In genomic region chrX:150308532-150309157, GRCh38 we compare ENCODE assay signal across 33 cellular contexts.
"Had no signal": no experiment of that assay in that cellular context is flagged by ENCODE, and none has a peak within 500 bp of the region (broad histone marks: within the 10 kb centered on the region; RNA-seq: fewer than 3 reads in every experiment).

No MANE protein-coding gene starts in this region.

- FAIRE-seq: bronchial epithelial cell had no signal

- H3K4me3 ChIP-seq: ascending aorta, body of pancreas, SJCRH30 had no signal

- H3K27me3 Mint-ChIP-seq: activated CD4-positive, alpha-beta T cell treated with anti-CD3 and anti-CD28 coated beads for 36 hours; activated CD8-positive, alpha-beta T cell treated with anti-CD3 and anti-CD28 coated beads for 36 hours; activated naive CD8-positive, alpha-beta T cell treated with anti-CD3 and anti-CD28 coated beads, Interleukin-2, amount 50 U/mL, for 24 hours had no signal

- DNase-seq: activated CD4-positive, alpha-beta T cell treated with anti-CD3 and anti-CD28 coated beads for 36 hours; activated CD4-positive, alpha-beta T cell treated with anti-CD3 and anti-CD28 coated beads, Interleukin-2, amount 50 U/mL, for 1 hour; activated CD8-positive, alpha-beta memory T cell treated with anti-CD3 and anti-CD28 coated beads, Interleukin-2, amount 50 U/mL, for 4 hours; activated CD8-positive, alpha-beta T cell treated with anti-CD3 and anti-CD28 coated beads for 36 hours; activated effector memory CD4-positive, alpha-beta T cell treated with Interleukin-2 at 50 U/mL for 16 hours; activated naive CD4-positive, alpha-beta T cell; activated naive CD8-positive, alpha-beta T cell treated with anti-CD3 and anti-CD28 coated beads, Interleukin-2, amount 50 U/mL, for 24 hours; amniotic stem cell; body of pancreas; central memory CD4-positive, alpha-beta T cell; KG1; MM.1S; NCI-H1048; NCI-H146; NCI-H187 treated with DMSO at 0.1 percent for 48 hours; NCI-H2171; NCI-H2227 treated with DMSO at 0.1 percent for 48 hours; NCI-H446 treated with DMSO at 0.1 percent for 48 hours; NCI-H526; NCI-H82; NK-92 treated with Interleukin-12 subunit alpha and Interleukin-12 subunit beta, amount 100 ng/mL, for 24 hours; OCI-M1; Right ventricle myocardium superior; SJCRH30; SK-N-SH; T-helper 1 cell; WERI-Rb-1 had no signal

- H3K27ac ChIP-seq: ascending aorta, body of pancreas, RWPE1, SJCRH30, WERI-Rb-1 had no signal

- H3K9me3 Mint-ChIP-seq: activated CD8-positive, alpha-beta T cell treated with anti-CD3 and anti-CD28 coated beads for 36 hours; activated naive CD4-positive, alpha-beta T cell treated with anti-CD3 and anti-CD28 coated beads, Interleukin-2, amount 50 U/mL, for 72 hours; activated naive CD8-positive, alpha-beta T cell treated with anti-CD3 and anti-CD28 coated beads, Interleukin-2, amount 50 U/mL, for 24 hours; activated T-helper 1 cell treated with anti-CD3 and anti-CD28 coated beads, Interleukin-12 subunit alpha, Interleukin-12 subunit beta, Interleukin-2, Interleukin-4 antibody, amounts not matched to agents 30 ng/mL and 10 ng/mL and 1 ng/mL, durations not matched to agents 14 hours and 24 hours and 36 hours had no signal

- ATAC-seq: activated CD4-positive, alpha-beta T cell treated with anti-CD3 and anti-CD28 coated beads for 36 hours; activated CD8-positive, alpha-beta T cell treated with anti-CD3 and anti-CD28 coated beads for 36 hours; activated naive CD8-positive, alpha-beta T cell treated with anti-CD3 and anti-CD28 coated beads, Interleukin-2, amount 50 U/mL, for 24 hours; body of pancreas; Panc1 had no signal

- H3K9ac ChIP-seq: SK-N-SH had no signal

- H3K36me3 ChIP-seq: ascending aorta, SJCRH30, WERI-Rb-1 had no signal

- H3K9me2 ChIP-seq: SK-N-SH had no signal

- H3K9me3 ChIP-seq: ascending aorta, body of pancreas, SJCRH30, SK-N-SH had no signal

- H3K4me3 Mint-ChIP-seq: activated CD4-positive, alpha-beta T cell treated with anti-CD3 and anti-CD28 coated beads for 36 hours; activated CD8-positive, alpha-beta T cell treated with anti-CD3 and anti-CD28 coated beads for 36 hours; activated naive CD8-positive, alpha-beta T cell treated with anti-CD3 and anti-CD28 coated beads, Interleukin-2, amount 50 U/mL, for 24 hours; activated T-helper 1 cell treated with anti-CD3 and anti-CD28 coated beads, Interleukin-12 subunit alpha, Interleukin-12 subunit beta, Interleukin-2, Interleukin-4 antibody, amounts not matched to agents 30 ng/mL and 10 ng/mL and 1 ng/mL, durations not matched to agents 14 hours and 24 hours and 36 hours had no signal

- H3K27ac Mint-ChIP-seq: activated CD4-positive, alpha-beta T cell treated with anti-CD3 and anti-CD28 coated beads for 36 hours; activated CD8-positive, alpha-beta T cell treated with anti-CD3 and anti-CD28 coated beads for 36 hours; activated naive CD8-positive, alpha-beta T cell treated with anti-CD3 and anti-CD28 coated beads, Interleukin-2, amount 50 U/mL, for 24 hours; activated T-helper 1 cell treated with anti-CD3 and anti-CD28 coated beads, Interleukin-12 subunit alpha, Interleukin-12 subunit beta, Interleukin-2, Interleukin-4 antibody, amounts not matched to agents 30 ng/mL and 10 ng/mL and 1 ng/mL, durations not matched to agents 14 hours and 24 hours and 36 hours had no signal

- H3K4me1 Mint-ChIP-seq: activated CD4-positive, alpha-beta T cell treated with anti-CD3 and anti-CD28 coated beads for 36 hours; activated naive CD8-positive, alpha-beta T cell treated with anti-CD3 and anti-CD28 coated beads, Interleukin-2, amount 50 U/mL, for 24 hours had no signal

- H3K36me3 Mint-ChIP-seq: activated naive CD4-positive, alpha-beta T cell treated with anti-CD3 and anti-CD28 coated beads, Interleukin-2, amount 50 U/mL, for 72 hours had no signal

- H3K27me3 ChIP-seq: ascending aorta, body of pancreas, SJCRH30 had no signal

- H3K4me1 ChIP-seq: ascending aorta, body of pancreas, SJCRH30 had no signal

- H3K4me2 ChIP-seq: SK-N-SH had no signal
